In genomic region chr6:43368517-43369160, GRCh38 we compare ENCODE assay signal across 8 cellular contexts. TPM values are rescaled to one million over a fixed set of nuclear protein-coding genes. Genes with fewer than 3 reads are reported as not detected.
DNase-seq lines count a peak whose midpoint lies in the region; ATAC-seq and TF ChIP-seq lines count a peak whose summit lies in the region.

No MANE protein-coding gene starts in this region.

- H3K4me1 ChIP-seq in ACC112 (ENCODE audit: control insufficient read depth, insufficient read depth, low read length, unreplicated experiment) (peaks cover 8% of the 10 kb centered on the region), endocrine pancreas (ENCODE audit: control insufficient read depth, insufficient read depth, low read length) (no peaks in the 10 kb centered on the region)

- H2AFZ ChIP-seq in ACC112 (ENCODE audit: low read length, unreplicated experiment) = peak overlapping the region; percentile 88

- no peak for DNase-seq in GM12864 (ENCODE audit: low read depth)
- peak; percentile 10 to 23 for DNase-seq in HL-60 (ENCODE audit: low read depth in 1 of 2, low spot score in 1 of 2)
- DNase-seq in WERI-Rb-1 = peak; percentile 67
- no peak for DNase-seq in memory B cell (ENCODE audit: low spot score in 2 of 2)
- no peak for DNase-seq in cerebellar nuclear complex (lab: John Stamatoyannopoulos, UW)

- H3K27ac ChIP-seq in ACC112 (ENCODE audit: low read depth, low read length) (no peak overlapping the region), HL-60 (replicated peaks) (0 out of 2 replicates have a peak overlapping the region, but pooled peaks have one; percentile 38), WERI-Rb-1 (peak overlapping the region; percentile 91), temporal lobe (ENCODE audit: low read depth, low read length) (peak overlapping the region; percentile 27)

- no peaks in the 10 kb centered on the region for H3K9me3 ChIP-seq in WERI-Rb-1 (ENCODE audit: severe bottlenecking)
- no peaks in the 10 kb centered on the region for H3K9me3 ChIP-seq in endocrine pancreas (ENCODE audit: control insufficient read depth, low read length)

- H3K4me3 ChIP-seq in ACC112 (ENCODE audit: low read depth, low read length) (peak overlapping the region; percentile 82), GM12864 (ENCODE audit: low read depth, low read length) (peak overlapping the region; percentile 81), HL-60 (replicated peaks; ENCODE audit: insufficient read depth, low read length) (peak overlapping the region; percentile 73), WERI-Rb-1 (ENCODE audit: low read depth, low read length) (peak overlapping the region; percentile 85), endocrine pancreas (ENCODE audit: control insufficient read depth, insufficient read depth, low read length) (peak overlapping the region; percentile 78)

- H3K27ac Mint-ChIP-seq in memory B cell = peak overlapping the region; percentile 82

- peak overlapping the region; percentile 85 for H3K9ac ChIP-seq in endocrine pancreas (ENCODE audit: control insufficient read depth, insufficient read depth, low read length)

- peaks cover 10% of the 10 kb centered on the region for H3K36me3 Mint-ChIP-seq in memory B cell

- peak overlapping the region; percentile 88 for H3K4me3 Mint-ChIP-seq in memory B cell

- no peak for TF ChIP-seq CTCF in GM12864 (IDR thresholded peaks at IDR 0.05; ENCODE audit: low read depth, low read length, missing control alignments)
- no peak for TF ChIP-seq CTCF in HL-60 (IDR thresholded peaks at IDR 0.05; ENCODE audit: insufficient read depth, low read length)
- TF ChIP-seq CTCF in WERI-Rb-1 (IDR thresholded peaks at IDR 0.05; ENCODE audit: low read depth, low read length) = no peak

- H3K79me2 ChIP-seq in ACC112 (ENCODE audit: control insufficient read depth, insufficient read depth, low read length, unreplicated experiment) = no peaks in the 10 kb centered on the region

- H3K27me3 Mint-ChIP-seq in memory B cell = no peaks in the 10 kb centered on the region

- H3K36me3 ChIP-seq in ACC112 (ENCODE audit: insufficient read depth, low read length) (no peaks in the 10 kb centered on the region), WERI-Rb-1 (peaks cover 20% of the 10 kb centered on the region), endocrine pancreas (ENCODE audit: control insufficient read depth, insufficient read depth, low read length) (no peaks in the 10 kb centered on the region)

- peak; percentile 2 for ATAC-seq in memory B cell (ENCODE audit: low read depth)

- no peaks in the 10 kb centered on the region for H3K27me3 ChIP-seq in ACC112 (ENCODE audit: insufficient read depth, low read length)
- H3K27me3 ChIP-seq in HL-60 (ENCODE audit: insufficient read depth, poor library complexity, severe bottlenecking) = no peaks in the 10 kb centered on the region
- no peaks in the 10 kb centered on the region for H3K27me3 ChIP-seq in WERI-Rb-1 (ENCODE audit: insufficient read depth, low read depth, severe bottlenecking)
- H3K27me3 ChIP-seq in endocrine pancreas (ENCODE audit: control insufficient read depth, insufficient read depth, low read length) = no peaks in the 10 kb centered on the region

- peaks cover 26% of the 10 kb centered on the region for H3K4me1 Mint-ChIP-seq in memory B cell

- H3K9me3 Mint-ChIP-seq in memory B cell = no peaks in the 10 kb centered on the region

RNA-seq across cellular contexts. Expression of gene ZNF318, which starts 0.8 kb away (rescaled TPM):
- total RNA-seq in temporal lobe = 15.0 TPM

RNA-seq across cellular contexts. Expression of gene ABCC10, which starts 58.7 kb away (rescaled TPM):
- total RNA-seq in temporal lobe = 15.2 TPM

Comparison
In these comparisons a context has a peak if more than half of its experiments do, and no peak if none do; other contexts are left out.
1. DNase-seq: peak in HL-60 (2 of 2) and WERI-Rb-1 (single experiment); none in GM12864 (single experiment), memory B cell (0 of 2) and cerebellar nuclear complex (0 of 2).
2. Peak in every context shown above with its lines, with median percentiles within 50 percentile points of each other: H3K4me3 ChIP-seq.